21 cellular contexts compared by ENCODE assay signal in genomic region chr14:59015482-59015881, GRCh38.
DNase-seq lines count a peak whose midpoint lies in the region; ATAC-seq, FAIRE-seq and TF ChIP-seq lines count a peak whose summit lies in the region.
"Had no signal": no experiment of that assay in that cellular context is flagged by ENCODE, and none has a peak within 500 bp of the region (broad histone marks: within the 10 kb centered on the region; RNA-seq: fewer than 3 reads in every experiment).

No MANE protein-coding gene starts in this region.

- H3K4me3 Mint-ChIP-seq in GM23338, result no peak overlapping the region
- H3K4me3 Mint-ChIP-seq: CD4-positive, CD25-positive, alpha-beta regulatory T cell; CD8-positive, alpha-beta memory T cell; HFFc6 had no signal

- H3K27ac ChIP-seq in GM23338 (ENCODE audit: low read depth) (no peak overlapping the region), A673 (ENCODE audit: low read depth, low read length, poor library complexity, severe bottlenecking) (no peak overlapping the region)
- H3K27ac ChIP-seq: KMS-11 had no signal

- H3K9me3 Mint-ChIP-seq in GM23338, result peaks cover 12% of the 10 kb centered on the region; the same call in 2 of the 3 replicates

- no peak overlapping the region for H3K4me2 ChIP-seq in GM23338
- H3K4me2 ChIP-seq: KMS-11 had no signal

- H3K27me3 Mint-ChIP-seq in GM23338 (ENCODE audit: insufficient read depth, low read depth, poor library complexity), result no peaks in the 10 kb centered on the region
- H3K27me3 Mint-ChIP-seq: CD4-positive, CD25-positive, alpha-beta regulatory T cell had no signal

- H2AFZ ChIP-seq in GM23338, result no peak overlapping the region

- POLR2A ChIA-PET in A673 (lab: Charles Lee; ENCODE audit: low non-redundant PET), result no interaction called here

- H3K27me3 ChIP-seq in GM23338 (ENCODE audit: insufficient read depth) (no peaks in the 10 kb centered on the region), A673 (replicated peaks; ENCODE audit: insufficient read depth, low read depth, low read length, poor library complexity) (no peaks in the 10 kb centered on the region)
- H3K27me3 ChIP-seq: BE2C had no signal

- H3K4me1 ChIP-seq in GM23338 (ENCODE audit: insufficient read depth) (no peaks in the 10 kb centered on the region), A673 (ENCODE audit: insufficient read depth, low read length, poor library complexity, severe bottlenecking) (no peaks in the 10 kb centered on the region)
- H3K4me1 ChIP-seq: BE2C had no signal

- H3K9me3 ChIP-seq in A673 (ENCODE audit: low read depth, low read length, poor library complexity, severe bottlenecking), result no peaks in the 10 kb centered on the region
- H3K9me3 ChIP-seq: BE2C had no signal

- no peak overlapping the region for H3K27ac Mint-ChIP-seq in GM23338
- H3K27ac Mint-ChIP-seq: CD4-positive, CD25-positive, alpha-beta regulatory T cell; CD8-positive, alpha-beta memory T cell; HFFc6 had no signal

- H3K9me2 ChIP-seq in GM23338 (ENCODE audit: insufficient read depth), result no peaks in the 10 kb centered on the region; the same call in 1 of the 2 replicates

- BruUV-seq in A673 (replicated peaks; lab: Mats Ljungman, UMichigan), result no TSS peak

- TF ChIP-seq CTCF in GM23338 (conservative IDR thresholded peaks at IDR 0.05; ENCODE audit: low read depth in 2 of 2) (no peak), A673 (conservative IDR thresholded peaks at IDR 0.05; ENCODE audit: low read depth, low read length) (no peak)

- no peaks in the 10 kb centered on the region; the same call in 2 of the 3 replicates for H3K4me1 Mint-ChIP-seq in GM23338
- H3K4me1 Mint-ChIP-seq: CD4-positive, CD25-positive, alpha-beta regulatory T cell; CD8-positive, alpha-beta memory T cell had no signal

- peak; percentile 66 for FAIRE-seq in urothelium cell line (lab: Jason Lieb, UNC)
- FAIRE-seq: G401.6, GM12891 had no signal

- no peaks in the 10 kb centered on the region for H3K36me3 Mint-ChIP-seq in GM23338 (ENCODE audit: low read depth)
- H3K36me3 Mint-ChIP-seq: CD4-positive, CD25-positive, alpha-beta regulatory T cell; CD8-positive, alpha-beta memory T cell had no signal

- H4K20me1 ChIP-seq in GM23338 (replicated peaks; ENCODE audit: insufficient read depth), result no peaks in the 10 kb centered on the region

- intact Hi-C loops in A673 (cut with micrococcal nuclease; ENCODE audit: unreplicated experiment), result no loop called here

- ATAC-seq in GM23338, result peak; percentile 62
- ATAC-seq: HCT116 had no signal

- DNase-seq in GM23338 (ENCODE audit: low spot score) (peak; percentile 8), NCI-H69 (lab: John Stamatoyannopoulos, UW) (peak; percentile 60), islet precursor cell (peak; percentile 47), urothelium cell line (ENCODE audit: low spot score) (no peak), dermis blood vessel endothelial cell (no peak), A673 (ENCODE audit: low spot score) (no peak), glomerular visceral epithelial cell (ENCODE audit: extremely low spot score) (no peak)
- DNase-seq: ACHN; BE2C; C1 segment of cervical spinal cord; CD4-positive, CD25-positive, alpha-beta regulatory T cell; CD8-positive, alpha-beta memory T cell; COR-L47; DMS 273 treated with DMSO at 0.1 percent for 48 hours; DND-41; EL; HFFc6 had no signal

- CTCF ChIA-PET in A673 (lab: Charles Lee), result no interaction called here

- H3K36me3 ChIP-seq in GM23338 (ENCODE audit: insufficient read depth) (no peaks in the 10 kb centered on the region), A673 (ENCODE audit: insufficient read depth, low read length, poor library complexity, severe bottlenecking) (no peaks in the 10 kb centered on the region)
- H3K36me3 ChIP-seq: BE2C had no signal

- no peaks in the 10 kb centered on the region for H3F3A ChIP-seq in GM23338 (replicated peaks; ENCODE audit: low read depth)

- no peak overlapping the region for H3K4me3 ChIP-seq in GM23338
- H3K4me3 ChIP-seq in A673 (ENCODE audit: low read depth, low read length, poor library complexity, severe bottlenecking), result no peak overlapping the region

- no peaks in the 10 kb centered on the region for H3K79me2 ChIP-seq in GM23338 (replicated peaks; ENCODE audit: insufficient read depth)

TF ChIP-seq in GM23338, 12 proteins besides CTCF, POLR2A, EP300 and RAD21:
- TF ChIP-seq NANOG (IDR thresholded peaks at IDR 0.05; ENCODE audit: borderline replicate concordance) (no peak), ZNF331 (CRISPR knock-in tag; IDR thresholded peaks at IDR 0.05; ENCODE audit: low read depth) (no peak), REST (IDR thresholded peaks at IDR 0.05; ENCODE audit: unreplicated experiment) (no peak), EZH2phosphoT487 (IDR thresholded peaks at IDR 0.05; ENCODE audit: unreplicated experiment) (no peak)
- TF ChIP-seq, protein P1, sequence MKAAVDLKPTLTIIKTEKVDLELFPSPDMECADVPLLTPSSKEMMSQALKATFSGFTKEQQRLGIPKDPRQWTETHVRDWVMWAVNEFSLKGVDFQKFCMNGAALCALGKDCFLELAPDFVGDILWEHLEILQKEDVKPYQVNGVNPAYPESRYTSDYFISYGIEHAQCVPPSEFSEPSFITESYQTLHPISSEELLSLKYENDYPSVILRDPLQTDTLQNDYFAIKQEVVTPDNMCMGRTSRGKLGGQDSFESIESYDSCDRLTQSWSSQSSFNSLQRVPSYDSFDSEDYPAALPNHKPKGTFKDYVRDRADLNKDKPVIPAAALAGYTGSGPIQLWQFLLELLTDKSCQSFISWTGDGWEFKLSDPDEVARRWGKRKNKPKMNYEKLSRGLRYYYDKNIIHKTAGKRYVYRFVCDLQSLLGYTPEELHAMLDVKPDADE (IDR thresholded peaks at IDR 0.05), result no peak
TF ChIP-seq in GM23338: peak in this region for 0.

Comparison
In these comparisons a context has a peak if more than half of its experiments do, and no peak if none do; other contexts are left out.
1. DNase-seq: peak in GM23338 (single experiment), NCI-H69 (single experiment) and islet precursor cell (single experiment); none in urothelium cell line (single experiment), dermis blood vessel endothelial cell (single experiment), A673 (single experiment) and glomerular visceral epithelial cell (single experiment).